In the genomic region with DNA sequence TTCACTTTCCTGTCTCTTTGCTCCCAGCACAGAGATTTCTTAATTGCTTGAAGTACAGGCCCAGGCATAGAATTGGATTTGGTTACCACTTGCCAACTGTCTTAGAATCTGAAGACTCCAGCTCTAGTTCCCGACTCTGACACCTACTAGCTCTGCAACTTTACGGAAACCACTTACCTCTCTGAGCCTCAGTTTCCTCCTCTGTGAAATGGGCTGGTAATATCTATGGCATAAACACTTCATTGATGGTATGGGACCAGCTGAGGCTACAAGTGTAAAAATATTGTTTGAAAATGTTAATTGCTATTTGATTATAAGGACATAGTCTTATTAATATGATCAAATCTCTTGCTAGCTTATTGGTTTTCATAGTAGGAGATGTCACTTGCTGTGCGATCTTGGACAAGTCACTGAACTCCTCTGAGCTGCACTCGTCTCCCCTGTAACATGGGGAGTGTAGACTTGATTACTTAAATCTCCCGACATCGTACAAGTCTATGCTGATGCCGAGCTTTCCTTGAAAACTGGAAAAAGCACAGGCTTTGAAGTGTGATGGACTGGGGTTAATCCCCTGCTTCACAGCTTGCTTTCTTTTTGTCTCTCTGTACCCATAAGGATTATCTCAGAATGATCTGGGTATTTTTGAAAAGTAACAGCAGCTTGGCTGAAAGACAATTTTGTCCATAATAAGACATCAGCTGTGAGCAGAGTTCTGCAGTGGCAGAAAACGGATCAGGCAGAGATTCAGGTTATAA, we compare ENCODE assay signal across 32 cellular contexts. TPM values are rescaled to one million over a fixed set of nuclear protein-coding genes. Genes with fewer than 3 reads are reported as not detected.
"Had no signal": no experiment of that assay in that cellular context is flagged by ENCODE, and none has a peak within 500 bp of the region (broad histone marks: within the 10 kb centered on the region; RNA-seq: fewer than 3 reads in every experiment).

No MANE protein-coding gene starts in this region.

- FAIRE-seq: urothelium cell line had no signal

- H3K27ac ChIP-seq: hepatocyte, left ventricle myocardium inferior, ovary, right atrium auricular region, skin epidermis, stomach, testis, thyroid gland, transverse colon, upper lobe of right lung had no signal

- H3K27ac Mint-ChIP-seq: mesothelial cell of epicardium; naive B cell; natural killer cell; nephron progenitor cell; progenitor cell of endocrine pancreas; stimulated activated naive B cell treated with anti-CD40 and anti-IgM and Interleukin-4, amounts not matched to agents 10 μg/mL and 1 μg/mL and 100 μg/mL, for 72 hours had no signal

- H3K9me3 Mint-ChIP-seq: natural killer cell had no signal

- H3K27me3 ChIP-seq: hepatocyte, ovary, right atrium auricular region, stomach, testis, thyroid gland, transverse colon, upper lobe of right lung had no signal

- H3K4me1 ChIP-seq: left ventricle myocardium inferior, right atrium auricular region, testis, thyroid gland, upper lobe of right lung had no signal

- H3K4me2 ChIP-seq: hepatocyte had no signal

- H2AFZ ChIP-seq: hepatocyte had no signal

- H3K9me3 ChIP-seq: left ventricle myocardium inferior, ovary, right atrium auricular region, stomach, testis, thyroid gland, transverse colon, upper lobe of right lung had no signal

- H3K4me3 Mint-ChIP-seq: mesothelial cell of epicardium; naive B cell; natural killer cell; nephron progenitor cell; stimulated activated naive B cell treated with anti-CD40 and anti-IgM and Interleukin-4, amounts not matched to agents 10 μg/mL and 1 μg/mL and 100 μg/mL, for 72 hours had no signal

- H3K79me2 ChIP-seq: hepatocyte had no signal

- H3K36me3 ChIP-seq: left ventricle myocardium inferior, ovary, right atrium auricular region, stomach, thyroid gland, transverse colon, upper lobe of right lung had no signal

- ATAC-seq: natural killer cell; stimulated activated naive B cell treated with anti-CD40 and anti-IgM and Interleukin-4, amounts not matched to agents 10 μg/mL and 1 μg/mL and 100 μg/mL, for 72 hours; stimulated activated naive CD8-positive, alpha-beta T cell treated with anti-CD3 and anti-CD28 coated beads, Interleukin-15, Interleukin-2, amounts not matched to agents 100 U/mL and 50 U/mL, for 24 hours; upper lobe of right lung had no signal

- H3K4me3 ChIP-seq: hepatocyte, left ventricle myocardium inferior, lung, ovary, right atrium auricular region, skin epidermis, stomach, testis, thyroid gland, transverse colon, upper lobe of right lung had no signal

- H3K4me1 Mint-ChIP-seq: mesothelial cell of epicardium; naive B cell; natural killer cell; stimulated activated naive B cell treated with anti-CD40 and anti-IgM and Interleukin-4, amounts not matched to agents 10 μg/mL and 1 μg/mL and 100 μg/mL, for 72 hours had no signal

- H3K36me3 Mint-ChIP-seq: mesothelial cell of epicardium, natural killer cell had no signal

- DNase-seq: islet precursor cell; left ventricle myocardium inferior; mesendoderm; naive B cell; natural killer cell; nephron progenitor cell; ovary; stimulated activated CD4-positive, alpha-beta T cell treated with anti-CD3 and anti-CD28 coated beads, Interleukin-12 subunit alpha, Interleukin-12 subunit beta, amount 100 ng/mL, for 4 hours; stimulated activated CD4-positive, alpha-beta T cell treated with anti-CD3 and anti-CD28 coated beads, Interleukin-15, amount 100 ng/mL, for 24 hours; stimulated activated CD4-positive, alpha-beta T cell treated with anti-CD3 and anti-CD28 coated beads, Interleukin-2, amount 100 ng/mL, for 24 hours; stimulated activated CD4-positive, alpha-beta T cell treated with anti-CD3 and anti-CD28 coated beads, Interleukin-4, amount 100 ng/mL, for 1 hour; stimulated activated naive B cell treated with anti-CD40 and anti-IgM and Interleukin-4, amounts not matched to agents 10 μg/mL and 1 μg/mL and 100 μg/mL, for 72 hours; stimulated activated naive CD8-positive, alpha-beta T cell treated with anti-CD3 and anti-CD28 coated beads, Interleukin-15, Interleukin-2, amounts not matched to agents 100 U/mL and 50 U/mL, for 24 hours; testis; thyroid gland; upper lobe of right lung had no signal

RNA-seq across cellular contexts. Expression of a gene that starts 11.8 kb away (rescaled TPM):
- total RNA-seq: thyroid gland had no signal

RNA-seq across cellular contexts. Expression of a gene that starts 50.8 kb away (rescaled TPM):
- total RNA-seq: hepatocyte, kidney epithelial cell, lower leg skin, mesothelial cell of epicardium, mononuclear cell, natural killer cell, omental fat pad, progenitor cell of endocrine pancreas, pulmonary artery endothelial cell, renal cortical epithelial cell, sciatic nerve, stomach, testis, thyroid gland, transverse colon, upper lobe of right lung had no signal
